24 cellular contexts compared by ENCODE assay signal in genomic region chr22:17633998-17634323, GRCh38. TPM values are rescaled to one million over a fixed set of nuclear protein-coding genes. Genes with fewer than 3 reads are reported as not detected.
DNase-seq lines count a peak whose midpoint lies in the region; ATAC-seq and TF ChIP-seq lines count a peak whose summit lies in the region.
"Had no signal": no experiment of that assay in that cellular context is flagged by ENCODE, and none has a peak within 500 bp of the region (broad histone marks: within the 10 kb centered on the region; RNA-seq: fewer than 3 reads in every experiment).

No MANE protein-coding gene starts in this region.

- in situ Hi-C loops in GM23248 (cut with MboI): no loop called here

- H3K27ac ChIP-seq in GM23248 (peak overlapping the region; percentile 84), SJSA1 (peak overlapping the region; percentile 59), hepatocyte (peak overlapping the region; percentile 94), smooth muscle cell (ENCODE audit: low read depth) (peak overlapping the region; percentile 89)
- H3K27ac ChIP-seq: dorsolateral prefrontal cortex had no signal

- H3K27me3 ChIP-seq in GM23248 (replicated peaks; ENCODE audit: insufficient read depth): no peaks in the 10 kb centered on the region
- H3K27me3 ChIP-seq in SJSA1 (replicated peaks): no peaks in the 10 kb centered on the region
- H3K27me3 ChIP-seq in hepatocyte: no peaks in the 10 kb centered on the region
- no peaks in the 10 kb centered on the region for H3K27me3 ChIP-seq in smooth muscle cell (ENCODE audit: low read depth)
- H3K27me3 ChIP-seq: cardiac muscle cell, dorsolateral prefrontal cortex had no signal

- H3K27me3 Mint-ChIP-seq in stimulated activated memory B cell treated with anti-CD40 and anti-IgM and Interleukin-4, amounts not matched to agents 10 μg/mL and 1 μg/mL and 100 μg/mL, for 72 hours: no peaks in the 10 kb centered on the region
- H3K27me3 Mint-ChIP-seq: activated CD4-positive, alpha-beta memory T cell treated with anti-CD3 and anti-CD28 coated beads, Interleukin-2, amount 10 ng/mL, durations not matched to agents 7 days and 5 days; activated naive CD8-positive, alpha-beta T cell treated with anti-CD3 and anti-CD28 coated beads, Interleukin-2, amount 10 ng/mL, durations not matched to agents 7 days and 5 days; naive thymus-derived CD8-positive, alpha-beta T cell; progenitor cell of endocrine pancreas; T-helper 17 cell had no signal

- H3K9me3 Mint-ChIP-seq in stimulated activated memory B cell treated with anti-CD40 and anti-IgM and Interleukin-4, amounts not matched to agents 10 μg/mL and 1 μg/mL and 100 μg/mL, for 72 hours: no peaks in the 10 kb centered on the region
- H3K9me3 Mint-ChIP-seq: activated CD4-positive, alpha-beta memory T cell treated with anti-CD3 and anti-CD28 coated beads, Interleukin-2, amount 10 ng/mL, durations not matched to agents 7 days and 5 days; activated naive CD8-positive, alpha-beta T cell treated with anti-CD3 and anti-CD28 coated beads, Interleukin-2, amount 10 ng/mL, durations not matched to agents 7 days and 5 days; activated T-cell treated with anti-CD3 and anti-CD28 coated beads, Interleukin-2, amount 50 U/mL, for 72 hours; naive thymus-derived CD8-positive, alpha-beta T cell had no signal

- no peak for DNase-seq in GM23248
- DNase-seq in SJSA1 (ENCODE audit: low read depth in 1 of 2, low spot score in 2 of 2): no peak
- no peak for DNase-seq in hepatocyte (ENCODE audit: low spot score)
- no peak for DNase-seq in smooth muscle cell (lab: John Stamatoyannopoulos, UW; ENCODE audit: unreplicated experiment)
- no peak for DNase-seq in stimulated activated CD4-positive, alpha-beta T cell treated with anti-CD3 and anti-CD28 coated beads, Interleukin-4, amount 100 ng/mL, for 4 hours
- no peak for DNase-seq in NCI-H2029 (lab: John Stamatoyannopoulos, UW)
- DNase-seq: activated CD4-positive, alpha-beta memory T cell treated with anti-CD3 and anti-CD28 coated beads, Interleukin-2, amount 10 ng/mL, durations not matched to agents 7 days and 5 days; activated naive CD8-positive, alpha-beta T cell treated with anti-CD3 and anti-CD28 coated beads, Interleukin-2, amount 10 ng/mL, durations not matched to agents 7 days and 5 days; activated T-cell treated with anti-CD3 and anti-CD28 coated beads, Interleukin-2, amount 50 U/mL, for 72 hours; COR-L47; dorsolateral prefrontal cortex; GOT3; head of caudate nucleus; lower lobe of right lung; MV-4-11; naive thymus-derived CD8-positive, alpha-beta T cell; NCI-H187 treated with DMSO at 0.1 percent for 48 hours; NCI-H446; Right ventricle myocardium superior; T-helper 17 cell had no signal

- 0 out of 2 replicates have a peak overlapping the region, but pooled peaks have one; percentile 9 for H2AFZ ChIP-seq in GM23248
- H2AFZ ChIP-seq in hepatocyte: peak overlapping the region; percentile 34
- H2AFZ ChIP-seq in smooth muscle cell (ENCODE audit: low read depth): no peak overlapping the region

- H3K4me3 ChIP-seq in GM23248 (no peak overlapping the region), SJSA1 (no peak overlapping the region), hepatocyte (no peak overlapping the region), smooth muscle cell (no peak overlapping the region)
- H3K4me3 ChIP-seq: cardiac muscle cell, dorsolateral prefrontal cortex, lower lobe of right lung had no signal

- H3K9me2 ChIP-seq in GM23248 (ENCODE audit: insufficient read depth) (no peaks in the 10 kb centered on the region), hepatocyte (replicated peaks; ENCODE audit: insufficient read depth) (no peaks in the 10 kb centered on the region)

- H3K9ac ChIP-seq in GM23248: 0 out of 2 replicates have a peak overlapping the region, but pooled peaks have one; percentile 51
- H3K9ac ChIP-seq in smooth muscle cell (ENCODE audit: low read depth): peak overlapping the region; percentile 45

- no peak for TF ChIP-seq CTCF in hepatocyte (IDR thresholded peaks at IDR 0.05; ENCODE audit: poor library complexity)
- TF ChIP-seq CTCF in smooth muscle cell (IDR thresholded peaks at IDR 0.05; ENCODE audit: borderline replicate concordance, insufficient read depth, poor library complexity, severe bottlenecking): no peak

- H3K4me1 ChIP-seq in GM23248 (ENCODE audit: insufficient read depth) (peaks cover 33% of the 10 kb centered on the region), SJSA1 (replicated peaks) (peaks cover 34% of the 10 kb centered on the region), hepatocyte (ENCODE audit: insufficient read depth) (peaks cover 22% of the 10 kb centered on the region), smooth muscle cell (ENCODE audit: low read depth) (peaks cover 11% of the 10 kb centered on the region)

- H3K79me2 ChIP-seq in GM23248 (ENCODE audit: insufficient read depth) (peaks cover 8% of the 10 kb centered on the region), hepatocyte (no peaks in the 10 kb centered on the region), smooth muscle cell (ENCODE audit: low read depth) (no peaks in the 10 kb centered on the region)

- H4K20me1 ChIP-seq in GM23248 (ENCODE audit: insufficient read depth) (no peaks in the 10 kb centered on the region), hepatocyte (ENCODE audit: insufficient read depth, poor library complexity, severe bottlenecking) (no peaks in the 10 kb centered on the region), smooth muscle cell (ENCODE audit: low read depth) (no peaks in the 10 kb centered on the region)

- peaks cover 19% of the 10 kb centered on the region for H3K4me1 Mint-ChIP-seq in stimulated activated memory B cell treated with anti-CD40 and anti-IgM and Interleukin-4, amounts not matched to agents 10 μg/mL and 1 μg/mL and 100 μg/mL, for 72 hours

- no peak for ATAC-seq in HG03565 (IDR thresholded peaks at IDR 0.05; ENCODE audit: unreplicated experiment)
- no peak for ATAC-seq in stimulated activated memory B cell treated with anti-CD40 and anti-IgM and Interleukin-4, amounts not matched to agents 10 μg/mL and 1 μg/mL and 100 μg/mL, for 72 hours
- ATAC-seq: activated T-cell treated with anti-CD3 and anti-CD28 coated beads, Interleukin-2, amount 50 U/mL, for 72 hours; lower lobe of right lung; naive thymus-derived CD8-positive, alpha-beta T cell; T-helper 17 cell had no signal

- H3K27ac Mint-ChIP-seq in stimulated activated memory B cell treated with anti-CD40 and anti-IgM and Interleukin-4, amounts not matched to agents 10 μg/mL and 1 μg/mL and 100 μg/mL, for 72 hours: no peak overlapping the region
- H3K27ac Mint-ChIP-seq: activated CD4-positive, alpha-beta memory T cell treated with anti-CD3 and anti-CD28 coated beads, Interleukin-2, amount 10 ng/mL, durations not matched to agents 7 days and 5 days; activated naive CD8-positive, alpha-beta T cell treated with anti-CD3 and anti-CD28 coated beads, Interleukin-2, amount 10 ng/mL, durations not matched to agents 7 days and 5 days; activated T-cell treated with anti-CD3 and anti-CD28 coated beads, Interleukin-2, amount 50 U/mL, for 72 hours; naive thymus-derived CD8-positive, alpha-beta T cell; T-helper 17 cell had no signal

- H3K36me3 ChIP-seq in GM23248 (ENCODE audit: low read depth): no peaks in the 10 kb centered on the region
- H3K36me3 ChIP-seq in SJSA1: peaks cover 4% of the 10 kb centered on the region
- H3K36me3 ChIP-seq in hepatocyte (replicated peaks; ENCODE audit: insufficient read depth, low read depth): no peaks in the 10 kb centered on the region
- no peaks in the 10 kb centered on the region for H3K36me3 ChIP-seq in smooth muscle cell (ENCODE audit: low read depth)
- H3K36me3 ChIP-seq: cardiac muscle cell, lower lobe of right lung had no signal

- H3K36me3 Mint-ChIP-seq in stimulated activated memory B cell treated with anti-CD40 and anti-IgM and Interleukin-4, amounts not matched to agents 10 μg/mL and 1 μg/mL and 100 μg/mL, for 72 hours: no peaks in the 10 kb centered on the region
- H3K36me3 Mint-ChIP-seq: activated naive CD8-positive, alpha-beta T cell treated with anti-CD3 and anti-CD28 coated beads, Interleukin-2, amount 10 ng/mL, durations not matched to agents 7 days and 5 days; naive thymus-derived CD8-positive, alpha-beta T cell had no signal

- no peak overlapping the region for H3K4me3 Mint-ChIP-seq in stimulated activated memory B cell treated with anti-CD40 and anti-IgM and Interleukin-4, amounts not matched to agents 10 μg/mL and 1 μg/mL and 100 μg/mL, for 72 hours
- H3K4me3 Mint-ChIP-seq: activated CD4-positive, alpha-beta memory T cell treated with anti-CD3 and anti-CD28 coated beads, Interleukin-2, amount 10 ng/mL, durations not matched to agents 7 days and 5 days; activated naive CD8-positive, alpha-beta T cell treated with anti-CD3 and anti-CD28 coated beads, Interleukin-2, amount 10 ng/mL, durations not matched to agents 7 days and 5 days; activated T-cell treated with anti-CD3 and anti-CD28 coated beads, Interleukin-2, amount 50 U/mL, for 72 hours; naive thymus-derived CD8-positive, alpha-beta T cell; T-helper 17 cell had no signal

- peaks cover 30% of the 10 kb centered on the region for H3F3A ChIP-seq in GM23248 (ENCODE audit: insufficient read depth)
- H3F3A ChIP-seq in smooth muscle cell (ENCODE audit: low read depth): no peaks in the 10 kb centered on the region

- no peak overlapping the region for H3K4me2 ChIP-seq in GM23248 (ENCODE audit: unreplicated experiment)
- H3K4me2 ChIP-seq in hepatocyte: peak overlapping the region; percentile 52
- H3K4me2 ChIP-seq in smooth muscle cell: peak overlapping the region; percentile 26

- WGBS in GM23248 (ENCODE audit: low coverage in 1 of 2, low lambda C conversion rate in 2 of 2, missing lambda C conversion rate in 2 of 2), 2 experiments: 67 to 70% methylated on average over 3 of the region's 3 CpGs
- WGBS in hepatocyte (ENCODE audit: low lambda C conversion rate, missing lambda C conversion rate): 91% methylated on average over 3 of the region's 3 CpGs
- WGBS in smooth muscle cell (ENCODE audit: low lambda C conversion rate): 92% methylated on average over 3 of the region's 3 CpGs

- H3K9me3 ChIP-seq in GM23248 (ENCODE audit: low read depth): no peaks in the 10 kb centered on the region
- H3K9me3 ChIP-seq in SJSA1 (replicated peaks): no peaks in the 10 kb centered on the region
- H3K9me3 ChIP-seq in hepatocyte (ENCODE audit: low read depth): no peaks in the 10 kb centered on the region
- no peaks in the 10 kb centered on the region for H3K9me3 ChIP-seq in smooth muscle cell (replicated peaks; ENCODE audit: low read depth)
- H3K9me3 ChIP-seq: lower lobe of right lung had no signal

RNA-seq across cellular contexts. Expression of gene BCL2L13, which starts 4.6 kb away (rescaled TPM):
- 71.9 and 74.1 TPM in 2 replicates for total RNA-seq in GM23248 (2014; rRNA removed; shearing (Covaris generic))
- 43.0 and 44.9 TPM in 2 replicates for polyA plus RNA-seq in GM23248 (2016; fragmentation: Nextera tagmentation; extraction: Ambion mirVana)
- 55.9 and 81.8 TPM in 2 replicates for total RNA-seq in SJSA1 (2014; rRNA removed; shearing (Covaris generic))
- 35.6 and 38.6 TPM in 2 replicates for total RNA-seq in hepatocyte
- polyA plus RNA-seq in hepatocyte: 23.4 and 34.4 TPM in 2 replicates
- 25.7 and 27.0 TPM in 2 replicates for total RNA-seq in smooth muscle cell
- 16.7 and 28.7 TPM in 2 replicates for polyA plus RNA-seq in smooth muscle cell

RNA-seq across cellular contexts. Expression of gene ATP6V1E1, which starts 5.4 kb away (rescaled TPM):
- 103 and 113 TPM in 2 replicates for total RNA-seq in GM23248 (2014; rRNA removed; shearing (Covaris generic))
- polyA plus RNA-seq in GM23248 (2016; fragmentation: Nextera tagmentation; extraction: Ambion mirVana): 131 and 134 TPM in 2 replicates
- total RNA-seq in SJSA1 (2014; rRNA removed; shearing (Covaris generic)): 214 and 215 TPM in 2 replicates
- 145 and 191 TPM in 2 replicates for total RNA-seq in hepatocyte
- polyA plus RNA-seq in hepatocyte: 122 and 146 TPM in 2 replicates
- 98.3 and 117 TPM in 2 replicates for total RNA-seq in smooth muscle cell
- polyA plus RNA-seq in smooth muscle cell: 85.3 and 85.7 TPM in 2 replicates
